In genomic region chr13:96958286-96958891, GRCh38 we compare ENCODE assay signal across 8 cellular contexts. TPM values are rescaled to one million over a fixed set of nuclear protein-coding genes. Genes with fewer than 3 reads are reported as not detected.
A peak's percentile ranks its signal among the peaks of the same experiment; 100 is the strongest.
DNase-seq lines count a peak whose midpoint lies in the region; ATAC-seq, FAIRE-seq and TF ChIP-seq lines count a peak whose summit lies in the region.

No MANE protein-coding gene starts in this region.

- H3K36me3 Mint-ChIP-seq in activated naive CD4-positive, alpha-beta T cell treated with anti-CD3 and anti-CD28 coated beads, Interleukin-2, amount 10 ng/mL, durations not matched to agents 7 days and 5 days: no peaks in the 10 kb centered on the region

- peak; percentile 99 for FAIRE-seq in islet of Langerhans (lab: Jason Lieb, UNC)

- H3K27me3 ChIP-seq in BE2C: no peaks in the 10 kb centered on the region
- H3K27me3 ChIP-seq in adipocyte (replicated peaks; ENCODE audit: control insufficient read depth, insufficient read depth, low read length): no peaks in the 10 kb centered on the region

- H3K9me3 ChIP-seq in BE2C: no peaks in the 10 kb centered on the region
- no peaks in the 10 kb centered on the region for H3K9me3 ChIP-seq in adipocyte (ENCODE audit: control insufficient read depth, low read length)

- H3K36me3 ChIP-seq in BE2C (no peaks in the 10 kb centered on the region), adipocyte (ENCODE audit: control insufficient read depth, insufficient read depth, low read length, severe bottlenecking) (no peaks in the 10 kb centered on the region)

- H3K9me3 Mint-ChIP-seq in activated naive CD4-positive, alpha-beta T cell treated with anti-CD3 and anti-CD28 coated beads, Interleukin-2, amount 10 ng/mL, durations not matched to agents 7 days and 5 days: no peaks in the 10 kb centered on the region

- H3K4me3 ChIP-seq in BE2C (ENCODE audit: low read depth, low read length): no peak overlapping the region
- H3K4me3 ChIP-seq in adipocyte (ENCODE audit: low read length): no peak overlapping the region

- no peaks in the 10 kb centered on the region for H3K4me1 Mint-ChIP-seq in activated naive CD4-positive, alpha-beta T cell treated with anti-CD3 and anti-CD28 coated beads, Interleukin-2, amount 10 ng/mL, durations not matched to agents 7 days and 5 days

- no peak overlapping the region for H3K27ac Mint-ChIP-seq in activated naive CD4-positive, alpha-beta T cell treated with anti-CD3 and anti-CD28 coated beads, Interleukin-2, amount 10 ng/mL, durations not matched to agents 7 days and 5 days

- DNase-seq in BE2C (peak; percentile 40), GM20000 (ENCODE audit: low spot score) (peak; percentile 13), NCI-H1694 (lab: John Stamatoyannopoulos, UW) (peak; percentile 75), adipocyte (ENCODE audit: low read depth) (peak; percentile 87), omental fat pad (ENCODE audit: low spot score) (no peak), activated gamma-delta T cell treated with Interleukin-2 at 50 U/mL for 16 hours (no peak)
- DNase-seq in activated naive CD4-positive, alpha-beta T cell treated with anti-CD3 and anti-CD28 coated beads, Interleukin-2, amount 10 ng/mL, durations not matched to agents 7 days and 5 days: no peak

- no peak overlapping the region for H3K9ac ChIP-seq in adipocyte (ENCODE audit: low read length)

- ATAC-seq in omental fat pad (ENCODE audit: low FRiP score): no peak

- H3K4me3 Mint-ChIP-seq in activated naive CD4-positive, alpha-beta T cell treated with anti-CD3 and anti-CD28 coated beads, Interleukin-2, amount 10 ng/mL, durations not matched to agents 7 days and 5 days: no peak overlapping the region

- no peaks in the 10 kb centered on the region for H3K27me3 Mint-ChIP-seq in activated naive CD4-positive, alpha-beta T cell treated with anti-CD3 and anti-CD28 coated beads, Interleukin-2, amount 10 ng/mL, durations not matched to agents 7 days and 5 days

- CTCF ChIA-PET in activated naive CD4-positive, alpha-beta T cell treated with anti-CD3 and anti-CD28 coated beads, Interleukin-2, amount 10 ng/mL, durations not matched to agents 7 days and 5 days (lab: Charles Lee): interaction anchor here (0.6 to 1.5 kb wide), 7 partner anchors 8 to 140 kb away, joined by 3 to 5 read pairs (median 3); no protein-coding TSS in a partner anchor

- H3K4me1 ChIP-seq in BE2C (peaks cover 6% of the 10 kb centered on the region; the same call in 1 of the 2 replicates), adipocyte (ENCODE audit: control insufficient read depth, insufficient read depth, low read length) (no peaks in the 10 kb centered on the region)

- peak; percentile 89 for TF ChIP-seq CTCF in BE2C (IDR thresholded peaks at IDR 0.05; ENCODE audit: low read depth, low read length)
- peak; percentile 70 for TF ChIP-seq CTCF in GM20000 (IDR thresholded peaks at IDR 0.05; ENCODE audit: extremely low read depth, missing control alignments)
- peak in 1 of 3 donors; percentile 31 for TF ChIP-seq CTCF in omental fat pad (IDR thresholded peaks at IDR 0.05)

RNA-seq across cellular contexts. Expression of gene OXGR1, which starts 35.9 kb away (rescaled TPM):
- not detected for polyA plus RNA-seq in BE2C (2012; ENCODE audit: insufficient read depth, insufficient read length, low read depth)
- 1 to 10 TPM in 2 of 4 donors, under 1 TPM in 2; 0.37 to 5.4 (median 1.1) TPM for total RNA-seq in omental fat pad

Comparison
In these comparisons a context has a peak if more than half of its experiments do, and no peak if none do; other contexts are left out.
1. DNase-seq: peak in BE2C (single experiment), GM20000 (single experiment), NCI-H1694 (single experiment) and adipocyte (single experiment); none in activated naive CD4-positive, alpha-beta T cell treated with anti-CD3 and anti-CD28 coated beads, Interleukin-2, amount 10 ng/mL, durations not matched to agents 7 days and 5 days (single experiment), omental fat pad (single experiment) and activated gamma-delta T cell treated with Interleukin-2 at 50 U/mL for 16 hours (single experiment).